ENCODE assay signal across 19 cellular contexts in genomic region chr5:43363445-43364152, GRCh38. TPM values are rescaled to one million over a fixed set of nuclear protein-coding genes. Genes with fewer than 3 reads are reported as not detected.
DNase-seq lines count a peak whose midpoint lies in the region; ATAC-seq and TF ChIP-seq lines count a peak whose summit lies in the region.
"Had no signal": no experiment of that assay in that cellular context is flagged by ENCODE, and none has a peak within 500 bp of the region (broad histone marks: within the 10 kb centered on the region; RNA-seq: fewer than 3 reads in every experiment).

No MANE protein-coding gene starts in this region.

- H3K4me3 ChIP-seq in GM12865 (ENCODE audit: low read depth, low read length) (no peak overlapping the region), HEK293 (ENCODE audit: low read depth, low read length) (no peak overlapping the region), epithelial cell of esophagus (ENCODE audit: low read length) (no peak overlapping the region), left lung (no peak overlapping the region)

- CTCF ChIA-PET in HEK293 (lab: Yijun Ruan, JAX) = no interaction called here

- ATAC-seq in left lung (peak; percentile 43), HG02981 (IDR thresholded peaks at IDR 0.05; ENCODE audit: unreplicated experiment) (no peak)
- ATAC-seq: Right ventricle myocardium inferior had no signal

- no peak overlapping the region for H3K27ac ChIP-seq in HEK293 (ENCODE audit: extremely low read depth, low read depth, low read length)
- no peak overlapping the region for H3K27ac ChIP-seq in left lung
- H3K27ac ChIP-seq: HL-60 had no signal

- no peaks in the 10 kb centered on the region for H3K36me3 ChIP-seq in HEK293 (ENCODE audit: control insufficient read depth in 2 of 2, insufficient read depth in 1 of 2, low read length in 2 of 2)
- H3K36me3 ChIP-seq in left lung = no peaks in the 10 kb centered on the region
- H3K36me3 ChIP-seq: BE2C had no signal

- H3K9me3 ChIP-seq in HEK293 (ENCODE audit: control insufficient read depth, insufficient read depth, low read depth, low read length) (no peaks in the 10 kb centered on the region), left lung (peaks cover 0 to 18% of the 10 kb centered on the region in 2 donors)
- H3K9me3 ChIP-seq: BE2C had no signal

- POLR2A ChIA-PET in HEK293 (lab: Yijun Ruan, JAX) = interaction anchor here (1.6 kb wide), 1 partner anchor 50 kb away, joined by 5 read pairs; the partner anchor contains the start of gene HMGCS1

- no peaks in the 10 kb centered on the region for H3K27me3 ChIP-seq in left lung
- H3K27me3 ChIP-seq: BE2C had no signal

- DNase-seq in GM12865 (ENCODE audit: low read depth) = peak; percentile 5
- DNase-seq in epithelial cell of esophagus (ENCODE audit: low read depth) = peak; percentile 59
- no peak for DNase-seq in left lung
- no peak for DNase-seq in UCSD-AML1 (lab: John Stamatoyannopoulos, UW; ENCODE audit: unreplicated experiment)
- DNase-seq in activated naive CD4-positive, alpha-beta T cell treated with Interleukin-2 at 50 U/mL for 16 hours = no peak
- no peak for DNase-seq in anterior cingulate cortex (lab: John Stamatoyannopoulos, UW)
- DNase-seq: BE2C; Calu3; CD4-positive, alpha-beta T cell; GDM1; H7; NCI-H1436 treated with DMSO at 0.1 percent for 48 hours; NCI-H2029 treated with DMSO at 0.1 percent for 48 hours; NCI-H510A treated with DMSO at 0.1 percent for 48 hours; NCI-H82 had no signal

- H3K4me1 ChIP-seq in HEK293 (ENCODE audit: control insufficient read depth, insufficient read depth, low read length) (no peaks in the 10 kb centered on the region), left lung (no peaks in the 10 kb centered on the region)
- H3K4me1 ChIP-seq: BE2C had no signal

- TF ChIP-seq CTCF in GM12865 (IDR thresholded peaks at IDR 0.05; ENCODE audit: insufficient read depth, low read depth, low read length, missing control alignments) (no peak), HEK293 (tag by site-specific recombination; IDR thresholded peaks at IDR 0.05) (no peak), epithelial cell of esophagus (IDR thresholded peaks at IDR 0.05; ENCODE audit: insufficient read depth, low read depth, low read length, missing control alignments) (no peak), left lung (IDR thresholded peaks at IDR 0.05) (no peak)

- intact Hi-C loops in left lung (cut with DNase I) = no loop called here

TF ChIP-seq in HEK293, 187 proteins besides CTCF, POLR2A, EP300 and RAD21:
- TF ChIP-seq ZBTB20 (tag by site-specific recombination; IDR thresholded peaks at IDR 0.05) = no peak
- TF ChIP-seq ZNF610 (tag by site-specific recombination; IDR thresholded peaks at IDR 0.05; ENCODE audit: borderline replicate concordance) = no peak
- no peak for TF ChIP-seq ZFP41 (tag by site-specific recombination; IDR thresholded peaks at IDR 0.05; ENCODE audit: borderline replicate concordance)
- TF ChIP-seq PRDM1 (tag by site-specific recombination; IDR thresholded peaks at IDR 0.05) = peak; percentile 76
- no peak for TF ChIP-seq ZNF394 (tag by site-specific recombination; IDR thresholded peaks at IDR 0.05; ENCODE audit: borderline replicate concordance)
- TF ChIP-seq ZNF501 (tag by site-specific recombination; IDR thresholded peaks at IDR 0.05) = no peak

RNA-seq across cellular contexts. Expression of gene CCL28, which starts 48.6 kb away (rescaled TPM):
- total RNA-seq in left lung = 1 to 10 TPM; 5.3 to 6.4 TPM
- total RNA-seq: H7 had no signal

RNA-seq across cellular contexts. Expression of gene HMGCS1, which starts 50.4 kb away (rescaled TPM):
- total RNA-seq in left lung = 100 to 1,000 TPM in 1 of 2 donors, 10 to 100 TPM in 1; 93.6 to 279 TPM

Comparison
In these comparisons a context has a peak if more than half of its experiments do, and no peak if none do; other contexts are left out.
1. DNase-seq: peak in GM12865 (single experiment) and epithelial cell of esophagus (single experiment); none in left lung (0 of 2), UCSD-AML1 (single experiment), activated naive CD4-positive, alpha-beta T cell treated with Interleukin-2 at 50 U/mL for 16 hours (single experiment) and anterior cingulate cortex (0 of 58).